Comparison of ENCODE assay signal across 1 cellular context in genomic region chr9:131046581-131047202, GRCh38.
TF ChIP-seq lines count a peak whose summit lies in the region.

No MANE protein-coding gene starts in this region.

TF ChIP-seq in HepG2, 621 proteins besides CTCF, POLR2A, EP300 and RAD21 (continued from another document and continues in another):
- TF ChIP-seq ZNF142 (CRISPR knock-in tag; IDR thresholded peaks at IDR 0.05) (no peak), CHD4 (IDR thresholded peaks at IDR 0.05; ENCODE audit: borderline replicate concordance, low read length) (no peak), SALL1 (CRISPR knock-in tag; IDR thresholded peaks at IDR 0.05) (peak; percentile 25; the same call in 1 of the 2 replicates), ZFP62 (CRISPR knock-in tag; IDR thresholded peaks at IDR 0.05) (no peak), ZNF326 (CRISPR knock-in tag; IDR thresholded peaks at IDR 0.05; ENCODE audit: borderline replicate concordance) (no peak), IKZF4 (CRISPR knock-in tag; IDR thresholded peaks at IDR 0.05; ENCODE audit: borderline replicate concordance, low read depth, not compliant biosample characterization) (no peak), ZNF318 (CRISPR knock-in tag; IDR thresholded peaks at IDR 0.05) (no peak), ZFP90 (CRISPR knock-in tag; IDR thresholded peaks at IDR 0.05; ENCODE audit: borderline replicate concordance) (no peak), MNT (IDR thresholded peaks at IDR 0.05) (no peak), ZNF350 (CRISPR knock-in tag; IDR thresholded peaks at IDR 0.05; ENCODE audit: borderline replicate concordance, low read depth) (no peak), REXO4 (CRISPR knock-in tag; IDR thresholded peaks at IDR 0.05; ENCODE audit: borderline replicate concordance) (no peak), KDM5A (IDR thresholded peaks at IDR 0.05; ENCODE audit: borderline replicate concordance, low read length) (no peak), SKIL (CRISPR knock-in tag; IDR thresholded peaks at IDR 0.05; ENCODE audit: borderline replicate concordance) (no peak), ZNF138 (CRISPR knock-in tag; IDR thresholded peaks at IDR 0.05; ENCODE audit: low read depth) (no peak), ZNF431 (CRISPR knock-in tag; IDR thresholded peaks at IDR 0.05; ENCODE audit: borderline replicate concordance, low read depth) (no peak), ZSCAN9 (CRISPR knock-in tag; IDR thresholded peaks at IDR 0.05; ENCODE audit: borderline replicate concordance) (no peak), ZNF563 (CRISPR knock-in tag; IDR thresholded peaks at IDR 0.05) (no peak), MYNN (CRISPR knock-in tag; IDR thresholded peaks at IDR 0.05; ENCODE audit: low read depth) (no peak), KAT2B (IDR thresholded peaks at IDR 0.05; ENCODE audit: borderline replicate concordance, low read depth, low read length) (no peak), ZNF619 (CRISPR knock-in tag; IDR thresholded peaks at IDR 0.05) (no peak), MED8 (CRISPR knock-in tag; IDR thresholded peaks at IDR 0.05; ENCODE audit: insufficient replicate concordance) (no peak), STAG1 (CRISPR knock-in tag; IDR thresholded peaks at IDR 0.05) (peak; percentile 91), IRX3 (CRISPR knock-in tag; IDR thresholded peaks at IDR 0.05; ENCODE audit: borderline replicate concordance, low read depth) (no peak), TRIM22 (IDR thresholded peaks at IDR 0.05) (no peak), ZNF687 (CRISPR knock-in tag; IDR thresholded peaks at IDR 0.05) (peak; percentile 47; the same call in 1 of the 2 replicates), ELK4 (CRISPR knock-in tag; IDR thresholded peaks at IDR 0.05; ENCODE audit: borderline replicate concordance) (no peak), ZNF569 (CRISPR knock-in tag; IDR thresholded peaks at IDR 0.05; ENCODE audit: borderline replicate concordance) (no peak)
